Comparison of ENCODE assay signal across 9 cellular contexts in the genomic region with DNA sequence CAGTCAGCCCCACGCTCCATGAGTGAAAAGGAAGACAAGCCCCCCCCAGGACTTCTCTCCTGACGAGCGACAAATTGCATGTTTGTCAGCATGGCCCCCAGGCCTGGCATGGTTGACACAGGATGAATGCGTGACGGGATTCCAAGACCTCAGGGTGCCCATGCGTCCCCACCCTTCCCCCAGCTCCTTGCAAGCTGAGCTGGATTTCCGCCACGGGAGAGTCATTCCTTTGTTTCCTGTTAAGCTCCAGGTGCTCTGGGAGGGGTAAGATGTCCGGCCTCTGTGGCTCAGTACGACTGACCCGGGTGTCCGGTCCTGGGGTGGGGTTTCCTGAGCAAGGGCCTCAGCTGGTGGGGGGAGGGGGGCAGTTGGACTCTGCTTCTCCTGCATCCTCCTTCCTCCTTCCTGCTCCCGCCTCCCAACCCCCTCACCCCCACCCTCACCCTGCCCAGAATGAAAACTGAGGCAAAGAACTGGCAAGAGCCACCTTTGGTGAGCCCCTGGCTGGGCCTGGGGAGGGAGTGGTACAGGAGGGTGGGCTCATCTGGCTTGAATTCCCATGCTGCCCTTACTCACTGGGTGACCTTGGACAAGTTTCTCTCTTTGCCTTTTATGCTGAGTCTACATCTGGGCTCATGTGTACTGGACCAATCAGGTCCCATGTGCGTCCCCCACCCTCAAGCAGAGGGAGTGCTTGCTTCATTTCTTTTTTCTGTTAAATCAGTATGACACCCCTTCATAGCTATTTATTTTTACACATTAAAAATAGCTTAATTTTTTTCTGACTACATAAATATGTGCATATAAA. TPM values are rescaled to one million over a fixed set of nuclear protein-coding genes. Genes with fewer than 3 reads are reported as not detected.
DNase-seq lines count a peak whose midpoint lies in the region; ATAC-seq and TF ChIP-seq lines count a peak whose summit lies in the region.
"Had no signal": no experiment of that assay in that cellular context is flagged by ENCODE, and none has a peak within 500 bp of the region (broad histone marks: within the 10 kb centered on the region; RNA-seq: fewer than 3 reads in every experiment).

No MANE protein-coding gene starts in this region.

- peak; percentile 96 for DNase-seq in GM23248
- DNase-seq in UCSD-AML1 (lab: John Stamatoyannopoulos, UW; ENCODE audit: unreplicated experiment), result peak; percentile 27
- DNase-seq in heart right ventricle, result peak; percentile 76 to 91
- no peak for DNase-seq in retinal pigment epithelial cell (ENCODE audit: low read depth)
- no peak for DNase-seq in GM19240 (ENCODE audit: insufficient read length, low spot score)
- DNase-seq in iPS-NIHi7 (ENCODE audit: extremely low spot score), result no peak
- no peak for DNase-seq in GM20000 (ENCODE audit: low spot score)

- peak in 1 of 9 donors; percentile 20 for TF ChIP-seq CTCF in heart right ventricle (IDR thresholded peaks at IDR 0.05)
- no peak for TF ChIP-seq CTCF in retinal pigment epithelial cell (conservative IDR thresholded peaks at IDR 0.05; ENCODE audit: low read depth, low read length)
- TF ChIP-seq CTCF in GM20000 (IDR thresholded peaks at IDR 0.05; ENCODE audit: extremely low read depth, missing control alignments), result no peak

- H3F3A ChIP-seq in GM23248 (ENCODE audit: insufficient read depth), result peaks cover 40% of the 10 kb centered on the region

- H3K36me3 ChIP-seq in GM23248 (ENCODE audit: low read depth) (peaks cover 19% of the 10 kb centered on the region), heart right ventricle (peaks cover 0 to 30% (median 13%) of the 10 kb centered on the region in 9 donors)

- peaks cover 6% of the 10 kb centered on the region; the same call in 1 of the 2 replicates for H4K20me1 ChIP-seq in GM23248 (ENCODE audit: insufficient read depth)

- H3K27ac ChIP-seq in GM23248, result peak overlapping the region; percentile 97
- H3K27ac ChIP-seq in heart right ventricle, result peak overlapping the region; percentile 87 to 99 (median 96)
- H3K27ac ChIP-seq: KMS-11 had no signal

- H3K9me2 ChIP-seq in GM23248 (ENCODE audit: insufficient read depth), result no peaks in the 10 kb centered on the region

- H3K79me2 ChIP-seq in GM23248 (ENCODE audit: insufficient read depth), result peaks cover 80% of the 10 kb centered on the region

- H3K4me3 ChIP-seq in GM23248, result peak overlapping the region; percentile 88
- peak overlapping the region in 9 of 10 donors; percentile 83 to 99 (median 93) for H3K4me3 ChIP-seq in heart right ventricle
- H3K4me3 ChIP-seq in retinal pigment epithelial cell (ENCODE audit: low read length), result peak overlapping the region; percentile 24

- 1 to 2% methylated on average over 12 to 14 of the region's 14 CpGs for WGBS in GM23248 (ENCODE audit: low coverage in 1 of 2, low lambda C conversion rate in 2 of 2, missing lambda C conversion rate in 2 of 2), 2 experiments
- 33 to 52% methylated on average over 14 of the region's 14 CpGs for WGBS in heart right ventricle, 2 donors

- H3K27me3 ChIP-seq in GM23248 (replicated peaks; ENCODE audit: insufficient read depth) (no peaks in the 10 kb centered on the region), heart right ventricle (peaks cover 0 to 10% (median 0%) of the 10 kb centered on the region in 7 donors)

- H3K4me2 ChIP-seq in GM23248 (ENCODE audit: unreplicated experiment), result peak overlapping the region; percentile 96

- ATAC-seq in heart right ventricle, result peak; percentile 18 to 71 (median 55)
- ATAC-seq in HG02610 (IDR thresholded peaks at IDR 0.05; ENCODE audit: unreplicated experiment), result no peak

- H3K9ac ChIP-seq in GM23248, result peak overlapping the region; percentile 99
- H3K9ac ChIP-seq: KMS-11 had no signal

- H3K9me3 ChIP-seq in GM23248 (ENCODE audit: low read depth) (no peaks in the 10 kb centered on the region), heart right ventricle (no peaks in the 10 kb centered on the region)

- no peak overlapping the region for H2AFZ ChIP-seq in GM23248

- in situ Hi-C loops in GM23248 (cut with MboI), result no loop called here

- H3K4me1 ChIP-seq in GM23248 (ENCODE audit: insufficient read depth), result peaks cover 27% of the 10 kb centered on the region
- H3K4me1 ChIP-seq in heart right ventricle, result peaks cover 0 to 86% (median 58%) of the 10 kb centered on the region in 9 donors

- intact Hi-C loops in heart right ventricle (cut with DNase I), result loop anchor here in 4 of 10 donors (1.0 to 5.0 kb wide), 4 partner anchors 10 to 90 kb away; no protein-coding TSS in a partner anchor

RNA-seq across cellular contexts. Expression of a gene that starts 2.5 kb away (rescaled TPM):
- total RNA-seq in GM23248 (2014; rRNA removed; shearing (Covaris generic)), result 32.1 and 32.6 TPM in 2 replicates
- 37.9 and 40.3 TPM in 2 replicates for polyA plus RNA-seq in GM23248 (2016; fragmentation: Nextera tagmentation; extraction: Ambion mirVana)
- 10 to 100 TPM in 4 of 10 donors, 1 to 10 TPM in 6; 3.9 to 21.9 (median 9.0) TPM for total RNA-seq in heart right ventricle
- 10 to 100 TPM; 13.2 to 21.1 TPM for polyA plus RNA-seq in heart right ventricle

RNA-seq across cellular contexts. Expression of a gene that starts 16.5 kb away (rescaled TPM):
- total RNA-seq in GM23248 (2014; rRNA removed; shearing (Covaris generic)), result 27.7 and 30.0 TPM in 2 replicates
- polyA plus RNA-seq in GM23248 (2016; fragmentation: Nextera tagmentation; extraction: Ambion mirVana) (51.2 and 54.1 TPM in 2 replicates), heart right ventricle (10 to 100 TPM; 24.9 to 32.6 TPM)
- 10 to 100 TPM; 37.4 to 63.4 (median 50.6) TPM for total RNA-seq in heart right ventricle

RNA-seq across cellular contexts. Expression of a gene that starts 37.4 kb away (rescaled TPM):
- not detected in 2 replicates for total RNA-seq in GM23248 (2014; rRNA removed; shearing (Covaris generic))
- polyA plus RNA-seq in GM23248 (2016; fragmentation: Nextera tagmentation; extraction: Ambion mirVana), result not detected in 2 replicates
- under 1 TPM in 8 of 10 donors, not detected in 2; 0.11 to 0.87 (median 0.33) TPM for total RNA-seq in heart right ventricle
- under 1 TPM; 0.19 to 0.80 TPM for polyA plus RNA-seq in heart right ventricle

RNA-seq across cellular contexts. Expression of a gene that starts 55.4 kb away (rescaled TPM):
- total RNA-seq in GM23248 (2014; rRNA removed; shearing (Covaris generic)), result 6.7 and 8.6 TPM in 2 replicates
- polyA plus RNA-seq in GM23248 (2016; fragmentation: Nextera tagmentation; extraction: Ambion mirVana), result 8.7 and 8.9 TPM in 2 replicates
- total RNA-seq in heart right ventricle, result 1 to 10 TPM; 2.3 to 7.3 (median 3.8) TPM
- polyA plus RNA-seq in heart right ventricle, result 1 to 10 TPM; 8.6 to 9.4 TPM

Comparison
In these comparisons a context has a peak if more than half of its experiments do, and no peak if none do; other contexts are left out.
1. DNase-seq: peak in GM23248 (single experiment), UCSD-AML1 (single experiment) and heart right ventricle (2 of 2); none in retinal pigment epithelial cell (single experiment), GM19240 (single experiment), iPS-NIHi7 (single experiment) and GM20000 (single experiment).
2. H3K4me3 ChIP-seq: peak in every context shown above with its lines; median percentile 93 in heart right ventricle; 88 in GM23248; 24 in retinal pigment epithelial cell.